ENCODE assay signal across 8 cellular contexts in the genomic region with DNA sequence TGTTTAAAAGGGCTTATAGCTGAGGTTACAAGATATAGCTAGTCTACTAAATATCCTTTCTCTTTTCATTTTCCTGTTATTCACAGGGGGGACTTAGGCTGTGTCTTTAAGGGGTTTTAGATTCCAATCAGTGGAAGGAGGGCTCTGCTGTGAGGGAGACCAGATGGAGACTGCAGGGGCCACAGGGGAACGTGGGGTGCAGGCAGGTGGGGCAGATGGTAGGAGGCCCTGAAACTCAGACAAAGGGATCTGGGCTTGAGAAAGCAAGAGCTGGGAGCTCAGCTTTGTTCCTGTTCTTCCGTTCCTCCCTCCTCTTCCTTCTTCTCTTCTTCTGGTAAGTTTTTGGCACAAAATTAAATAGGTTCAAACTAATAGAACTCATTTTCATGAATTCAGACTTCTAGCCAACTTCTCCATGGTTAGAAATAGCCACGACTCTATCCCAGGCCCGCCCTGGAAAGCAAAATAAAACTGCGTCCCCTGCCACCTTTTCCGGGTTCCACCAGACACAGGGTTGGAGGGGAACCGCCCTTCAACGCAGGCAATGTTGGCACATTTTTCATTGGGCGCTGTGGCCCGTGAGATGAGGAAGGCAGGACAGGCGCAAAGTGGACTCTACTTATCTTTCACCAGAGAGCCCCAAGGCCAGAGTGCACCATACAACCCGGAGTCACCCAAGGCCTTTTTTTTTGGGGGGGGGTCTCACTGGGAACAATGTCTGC. TPM values are rescaled to one million over a fixed set of nuclear protein-coding genes. Genes with fewer than 3 reads are reported as not detected.
A peak's percentile ranks its signal among the peaks of the same experiment; 100 is the strongest.
DNase-seq lines count a peak whose midpoint lies in the region; ATAC-seq and TF ChIP-seq lines count a peak whose summit lies in the region.

No MANE protein-coding gene starts in this region.

- no peak overlapping the region for H3K4me3 ChIP-seq in adipocyte (ENCODE audit: low read length)
- H3K4me3 ChIP-seq in mucosa of descending colon = no peak overlapping the region
- peak overlapping the region in 1 of 2 donors; percentile 10 for H3K4me3 ChIP-seq in vagina

- peak; percentile 53 for DNase-seq in stimulated activated CD4-positive, alpha-beta T cell treated with anti-CD3 and anti-CD28 coated beads, Interleukin-15, amount 100 ng/mL, for 24 hours
- no peak for DNase-seq in stimulated activated CD4-positive, alpha-beta T cell treated with anti-CD3 and anti-CD28 coated beads, Interleukin-4, amount 100 ng/mL, for 1 hour
- DNase-seq in adipocyte (ENCODE audit: low read depth) (no peak), mucosa of descending colon (peak; percentile 38 to 66 (median 61)), vagina (ENCODE audit: extremely low spot score in 2 of 2) (no peak), GM13977 (ENCODE audit: low spot score) (no peak)

- H3K36me3 ChIP-seq in adipocyte (ENCODE audit: control insufficient read depth, insufficient read depth, low read length, severe bottlenecking) (no peaks in the 10 kb centered on the region), mucosa of descending colon (ENCODE audit: low read depth) (no peaks in the 10 kb centered on the region), vagina (no peaks in the 10 kb centered on the region)

- peak overlapping the region; percentile 65 for H3K9ac ChIP-seq in adipocyte (ENCODE audit: low read length)

- H3K4me1 ChIP-seq in adipocyte (ENCODE audit: control insufficient read depth, insufficient read depth, low read length) = peaks cover 23% of the 10 kb centered on the region
- H3K4me1 ChIP-seq in mucosa of descending colon (ENCODE audit: low read depth) = peaks cover 2% of the 10 kb centered on the region
- no peaks in the 10 kb centered on the region for H3K4me1 ChIP-seq in vagina

- TF ChIP-seq POLR2A in vagina (IDR thresholded peaks at IDR 0.05) = no peak

- peak overlapping the region; percentile 92 for H3K27ac ChIP-seq in vagina

- H3K9me3 ChIP-seq in adipocyte (ENCODE audit: control insufficient read depth, low read length) (no peaks in the 10 kb centered on the region), mucosa of descending colon (no peaks in the 10 kb centered on the region), vagina (no peaks in the 10 kb centered on the region)

- TF ChIP-seq CTCF in mucosa of descending colon (IDR thresholded peaks at IDR 0.05) = no peak
- TF ChIP-seq CTCF in vagina (IDR thresholded peaks at IDR 0.05) = no peak
- no peak for TF ChIP-seq CTCF in GM13977 (IDR thresholded peaks at IDR 0.05; ENCODE audit: extremely low read depth, insufficient read depth, missing control alignments)

- in situ Hi-C loops in GM13977 (cut with MboI; ENCODE audit: low pct_unique_long_range_greater_than_20kb, low sequenced_read_pairs, unreplicated experiment) = no loop called here

- intact Hi-C loops in mucosa of descending colon (cut with DNase I, micrococcal nuclease) = loop anchor here in 1 of 2 donors (10.0 kb wide), 1 partner anchor 513 kb away; no protein-coding TSS in a partner anchor
- intact Hi-C loops in vagina (cut with DNase I) = loop anchor here (10.0 kb wide), 1 partner anchor 123 kb away; no protein-coding TSS in a partner anchor

- H3K27me3 ChIP-seq in adipocyte (replicated peaks; ENCODE audit: control insufficient read depth, insufficient read depth, low read length) (no peaks in the 10 kb centered on the region), vagina (no peaks in the 10 kb centered on the region)

- ATAC-seq in mucosa of descending colon (no peak), HG03460 (IDR thresholded peaks at IDR 0.05; ENCODE audit: unreplicated experiment) (no peak), HG02610 (IDR thresholded peaks at IDR 0.05; ENCODE audit: unreplicated experiment) (no peak)

RNA-seq across cellular contexts. Expression of a gene that starts 3.5 kb away (rescaled TPM):
- total RNA-seq in mucosa of descending colon (1,000 to 10,000 TPM; 2,288 to 5,392 (median 5,014) TPM), vagina (3,119 TPM)

Comparison
In these comparisons a context has a peak if more than half of its experiments do, and no peak if none do; other contexts are left out.
1. DNase-seq: peak in stimulated activated CD4-positive, alpha-beta T cell treated with anti-CD3 and anti-CD28 coated beads, Interleukin-15, amount 100 ng/mL, for 24 hours (single experiment) and mucosa of descending colon (3 of 3); none in stimulated activated CD4-positive, alpha-beta T cell treated with anti-CD3 and anti-CD28 coated beads, Interleukin-4, amount 100 ng/mL, for 1 hour (single experiment), adipocyte (single experiment), vagina (0 of 2) and GM13977 (single experiment).